In the genomic region with DNA sequence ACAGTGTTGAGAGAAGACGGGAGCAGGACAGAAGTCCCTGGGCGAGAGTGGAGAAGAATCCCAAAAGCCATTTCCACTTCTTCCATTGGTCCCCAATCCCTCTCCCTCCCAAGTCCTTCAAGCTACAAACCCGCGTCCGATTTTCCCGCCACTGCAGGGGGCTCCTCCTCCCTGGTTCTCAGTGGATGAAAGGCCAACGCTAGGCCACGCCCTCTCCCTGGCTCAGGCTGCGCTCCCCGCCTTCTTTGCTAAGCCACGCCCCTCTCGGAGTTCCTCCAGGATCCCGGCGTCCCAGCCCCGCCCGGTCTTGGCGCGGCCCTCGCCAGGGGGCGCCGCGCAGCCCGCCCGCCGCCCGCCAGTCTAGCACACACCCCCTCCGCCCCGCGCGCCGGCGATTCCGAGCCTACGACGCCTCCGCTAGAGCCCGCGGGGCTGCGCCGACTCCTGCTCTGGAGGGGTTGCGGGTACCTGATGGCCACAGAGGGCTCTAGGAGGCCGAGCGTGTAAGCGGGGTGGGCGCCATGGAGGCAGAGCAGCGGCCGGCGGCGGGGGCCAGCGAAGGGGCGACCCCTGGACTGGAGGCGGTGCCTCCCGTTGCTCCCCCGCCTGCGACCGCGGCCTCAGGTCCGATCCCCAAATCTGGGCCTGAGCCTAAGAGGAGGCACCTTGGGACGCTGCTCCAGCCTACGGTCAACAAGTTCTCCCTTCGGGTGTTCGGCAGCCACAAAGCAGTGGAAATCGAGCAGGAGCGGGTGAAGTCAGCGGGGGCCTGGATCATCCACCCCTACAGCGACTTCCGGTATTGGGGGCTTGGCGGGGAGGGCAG, we compare ENCODE assay signal across 1 cellular context.
TF ChIP-seq lines count a peak whose summit lies in the region.

Gene HCN3, plus strand, starts transcription at position 394 of the 826 bp plus-strand sequence. Its CDS starts 128 bp downstream, at position 522.

TF ChIP-seq in HepG2, 621 proteins besides CTCF, POLR2A, EP300 and RAD21 (continued from another document and continues in another):
- TF ChIP-seq, protein P1, sequence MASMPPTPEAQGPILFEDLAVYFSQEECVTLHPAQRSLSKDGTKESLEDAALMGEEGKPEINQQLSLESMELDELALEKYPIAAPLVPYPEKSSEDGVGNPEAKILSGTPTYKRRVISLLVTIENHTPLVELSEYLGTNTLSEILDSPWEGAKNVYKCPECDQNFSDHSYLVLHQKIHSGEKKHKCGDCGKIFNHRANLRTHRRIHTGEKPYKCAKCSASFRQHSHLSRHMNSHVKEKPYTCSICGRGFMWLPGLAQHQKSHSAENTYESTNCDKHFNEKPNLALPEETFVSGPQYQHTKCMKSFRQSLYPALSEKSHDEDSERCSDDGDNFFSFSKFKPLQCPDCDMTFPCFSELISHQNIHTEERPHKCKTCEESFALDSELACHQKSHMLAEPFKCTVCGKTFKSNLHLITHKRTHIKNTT (CRISPR knock-in tag; IDR thresholded peaks at IDR 0.05), result no peak
- TF ChIP-seq MATR3 (CRISPR knock-in tag; IDR thresholded peaks at IDR 0.05) (no peak), KLF15 (CRISPR knock-in tag; IDR thresholded peaks at IDR 0.05; ENCODE audit: borderline replicate concordance) (0 out of 2 replicates have a peak, but pooled peaks have one; percentile 45), NR2F1 (CRISPR knock-in tag; IDR thresholded peaks at IDR 0.05) (no peak), ZBED4 (CRISPR knock-in tag; IDR thresholded peaks at IDR 0.05; ENCODE audit: borderline replicate concordance) (peak; percentile 69), MXD1 (CRISPR knock-in tag; IDR thresholded peaks at IDR 0.05) (peak; percentile 54; the same call in 1 of the 2 replicates), TRIM22 (IDR thresholded peaks at IDR 0.05) (no peak), MAZ (IDR thresholded peaks at IDR 0.05; ENCODE audit: borderline replicate concordance, low read depth, low read length) (peak; percentile 88), MAZ (CRISPR knock-in tag; IDR thresholded peaks at IDR 0.05; ENCODE audit: low read depth) (peak; percentile 98), ZNF746 (CRISPR knock-in tag; IDR thresholded peaks at IDR 0.05) (peak; percentile 20; the same call in 1 of the 2 replicates), RBFOX2 (IDR thresholded peaks at IDR 0.05; ENCODE audit: low read depth, low read length) (peak; percentile 58), ZNF883 (CRISPR knock-in tag; IDR thresholded peaks at IDR 0.05; ENCODE audit: not compliant biosample characterization) (peak; percentile 69), HIVEP1 (CRISPR knock-in tag; IDR thresholded peaks at IDR 0.05) (0 out of 2 replicates have a peak, but pooled peaks have one; percentile 36), NR3C1 (CRISPR knock-in tag; IDR thresholded peaks at IDR 0.05) (no peak), ZNF7 (CRISPR knock-in tag; IDR thresholded peaks at IDR 0.05) (no peak), JUND (CRISPR knock-in tag; IDR thresholded peaks at IDR 0.05) (no peak), ZSCAN9 (CRISPR knock-in tag; IDR thresholded peaks at IDR 0.05; ENCODE audit: borderline replicate concordance) (0 out of 2 replicates have a peak, but pooled peaks have one; percentile 16), REST (IDR thresholded peaks at IDR 0.05; ENCODE audit: borderline replicate concordance in 1 of 2, low read depth in 1 of 2, low read length in 2 of 2) (peak in 1 of 2 experiments; percentile 25; a peak in 3 of 4 replicates), SKI (IDR thresholded peaks at IDR 0.05; ENCODE audit: partially characterized antibody) (peak; percentile 76), GLMP (CRISPR knock-in tag; IDR thresholded peaks at IDR 0.05; ENCODE audit: borderline replicate concordance) (no peak), ZKSCAN1 (IDR thresholded peaks at IDR 0.05; ENCODE audit: low read length) (no peak), ZNF484 (CRISPR knock-in tag; IDR thresholded peaks at IDR 0.05; ENCODE audit: borderline replicate concordance, low read depth) (no peak), GATAD1 (CRISPR knock-in tag; IDR thresholded peaks at IDR 0.05) (no peak), ZNF274 (CRISPR knock-in tag; IDR thresholded peaks at IDR 0.05) (0 out of 2 replicates have a peak, but pooled peaks have one; percentile 52), ZMYM2 (CRISPR knock-in tag; IDR thresholded peaks at IDR 0.05) (no peak), KDM5A (IDR thresholded peaks at IDR 0.05; ENCODE audit: borderline replicate concordance, low read length) (no peak), HNF4G (IDR thresholded peaks at IDR 0.05; ENCODE audit: borderline replicate concordance, low read depth, low read length) (no peak), HNF4G (CRISPR knock-in tag; IDR thresholded peaks at IDR 0.05; ENCODE audit: borderline replicate concordance, low read depth) (peak; percentile 48; the same call in 1 of the 2 replicates), YY1 (IDR thresholded peaks at IDR 0.05; ENCODE audit: insufficient read depth, insufficient replicate concordance, low read depth, low read length) (peak; percentile 77), MXI1 (IDR thresholded peaks at IDR 0.05; ENCODE audit: borderline replicate concordance, low read depth, low read length) (peak; percentile 85; the same call in 1 of the 3 replicates), HNRNPK (IDR thresholded peaks at IDR 0.05; ENCODE audit: low read depth, low read length, poor library complexity, severe bottlenecking) (peak; percentile 48)
- TF ChIP-seq, protein P2, sequence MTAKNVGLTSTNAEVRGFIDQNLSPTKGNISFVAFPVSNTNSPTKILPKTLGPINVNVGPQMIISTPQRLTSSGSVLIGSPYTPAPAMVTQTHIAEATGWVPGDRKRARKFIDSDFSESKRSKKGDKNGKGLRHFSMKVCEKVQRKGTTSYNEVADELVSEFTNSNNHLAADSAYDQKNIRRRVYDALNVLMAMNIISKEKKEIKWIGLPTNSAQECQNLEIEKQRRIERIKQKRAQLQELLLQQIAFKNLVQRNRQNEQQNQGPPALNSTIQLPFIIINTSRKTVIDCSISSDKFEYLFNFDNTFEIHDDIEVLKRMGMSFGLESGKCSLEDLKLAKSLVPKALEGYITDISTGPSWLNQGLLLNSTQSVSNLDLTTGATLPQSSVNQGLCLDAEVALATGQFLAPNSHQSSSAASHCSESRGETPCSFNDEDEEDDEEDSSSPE (CRISPR knock-in tag; IDR thresholded peaks at IDR 0.05), result peak; percentile 99
- TF ChIP-seq, protein P3, sequence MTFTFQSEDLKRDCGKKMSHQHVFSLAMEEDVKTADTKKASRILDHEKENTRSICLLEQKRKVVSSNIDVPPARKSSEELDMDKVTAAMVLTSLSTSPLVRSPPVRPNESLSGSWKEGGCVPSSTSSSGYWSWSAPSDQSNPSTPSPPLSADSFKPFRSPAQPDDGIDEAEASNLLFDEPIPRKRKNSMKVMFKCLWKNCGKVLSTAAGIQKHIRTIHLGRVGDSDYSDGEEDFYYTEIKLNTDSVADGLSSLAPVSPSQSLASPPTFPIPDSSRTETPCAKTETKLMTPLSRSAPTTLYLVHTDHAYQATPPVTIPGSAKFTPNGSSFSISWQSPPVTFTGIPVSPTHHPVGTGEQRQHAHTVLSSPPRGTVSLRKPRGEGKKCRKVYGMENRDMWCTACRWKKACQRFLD (CRISPR knock-in tag; IDR thresholded peaks at IDR 0.05; ENCODE audit: borderline replicate concordance), result no peak
- TF ChIP-seq, protein P4, sequence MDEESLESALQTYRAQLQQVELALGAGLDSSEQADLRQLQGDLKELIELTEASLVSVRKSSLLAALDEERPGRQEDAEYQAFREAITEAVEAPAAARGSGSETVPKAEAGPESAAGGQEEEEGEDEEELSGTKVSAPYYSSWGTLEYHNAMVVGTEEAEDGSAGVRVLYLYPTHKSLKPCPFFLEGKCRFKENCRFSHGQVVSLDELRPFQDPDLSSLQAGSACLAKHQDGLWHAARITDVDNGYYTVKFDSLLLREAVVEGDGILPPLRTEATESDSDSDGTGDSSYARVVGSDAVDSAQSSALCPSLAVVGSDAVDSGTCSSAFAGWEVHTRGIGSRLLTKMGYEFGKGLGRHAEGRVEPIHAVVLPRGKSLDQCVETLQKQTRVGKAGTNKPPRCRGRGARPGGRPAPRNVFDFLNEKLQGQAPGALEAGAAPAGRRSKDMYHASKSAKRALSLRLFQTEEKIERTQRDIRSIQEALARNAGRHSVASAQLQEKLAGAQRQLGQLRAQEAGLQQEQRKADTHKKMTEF (CRISPR knock-in tag; IDR thresholded peaks at IDR 0.05), result 0 out of 2 replicates have a peak, but pooled peaks have one; percentile 48
